17 cellular contexts compared by ENCODE assay signal in genomic region chr10:122232781-122233180, GRCh38. TPM values are rescaled to one million over a fixed set of nuclear protein-coding genes. Genes with fewer than 3 reads are reported as not detected.
DNase-seq lines count a peak whose midpoint lies in the region; ATAC-seq and TF ChIP-seq lines count a peak whose summit lies in the region.
"Had no signal": no experiment of that assay in that cellular context is flagged by ENCODE, and none has a peak within 500 bp of the region (broad histone marks: within the 10 kb centered on the region; RNA-seq: fewer than 3 reads in every experiment).

No MANE protein-coding gene starts in this region.

- no peaks in the 10 kb centered on the region for H3K27me3 Mint-ChIP-seq in brain
- H3K27me3 Mint-ChIP-seq in type B pancreatic cell = no peaks in the 10 kb centered on the region
- H3K27me3 Mint-ChIP-seq: activated B cell treated with CpG ODN at 0.5 μM for 24 hours had no signal

- TF ChIP-seq CTCF in cardiac muscle cell (IDR thresholded peaks at IDR 0.05; ENCODE audit: low read depth, low read length) = no peak
- TF ChIP-seq CTCF in heart right ventricle (IDR thresholded peaks at IDR 0.05) = no peak
- TF ChIP-seq CTCF in brain (conservative IDR thresholded peaks at IDR 0.05) = no peak
- no peak for TF ChIP-seq CTCF in type B pancreatic cell (conservative IDR thresholded peaks at IDR 0.05)

- H3K9me3 Mint-ChIP-seq in brain (no peaks in the 10 kb centered on the region), type B pancreatic cell (no peaks in the 10 kb centered on the region)
- H3K9me3 Mint-ChIP-seq: activated B cell treated with CpG ODN at 0.5 μM for 24 hours; central memory CD8-positive, alpha-beta T cell had no signal

- peaks cover 35% of the 10 kb centered on the region for H3K4me1 Mint-ChIP-seq in brain
- H3K4me1 Mint-ChIP-seq in type B pancreatic cell (ENCODE audit: unreplicated experiment) = peaks cover 59% of the 10 kb centered on the region
- H3K4me1 Mint-ChIP-seq: activated B cell treated with CpG ODN at 0.5 μM for 24 hours; central memory CD8-positive, alpha-beta T cell had no signal

- WGBS in heart right ventricle, 2 donors = 75 to 82% methylated on average over 3 of the region's 3 CpGs

- H3K4me3 ChIP-seq in cardiac muscle cell (no peak overlapping the region), heart right ventricle (no peak overlapping the region)
- H3K4me3 ChIP-seq: lower lobe of right lung, MG63, vagina had no signal

- H3K27ac ChIP-seq in cardiac muscle cell = peak overlapping the region; percentile 72
- no peak overlapping the region for H3K27ac ChIP-seq in heart right ventricle
- H3K27ac ChIP-seq: lower lobe of right lung, vagina had no signal

- H3K36me3 Mint-ChIP-seq in brain (peaks cover 68% of the 10 kb centered on the region), type B pancreatic cell (peaks cover 38% of the 10 kb centered on the region)

- intact Hi-C loops in heart right ventricle (cut with DNase I) = no loop called here

- no peak overlapping the region for H3K4me3 Mint-ChIP-seq in brain
- no peak overlapping the region for H3K4me3 Mint-ChIP-seq in type B pancreatic cell
- H3K4me3 Mint-ChIP-seq: activated B cell treated with CpG ODN at 0.5 μM for 24 hours; central memory CD8-positive, alpha-beta T cell had no signal

- H3K27ac Mint-ChIP-seq in brain = peak overlapping the region in 3 of 5 experiments; percentile 73 to 91 (median 80)
- peak overlapping the region; percentile 15 for H3K27ac Mint-ChIP-seq in type B pancreatic cell
- H3K27ac Mint-ChIP-seq: activated B cell treated with CpG ODN at 0.5 μM for 24 hours had no signal

- H3K27me3 ChIP-seq in cardiac muscle cell = no peaks in the 10 kb centered on the region
- H3K27me3 ChIP-seq in heart right ventricle = no peaks in the 10 kb centered on the region
- H3K27me3 ChIP-seq: MG63, vagina had no signal

- H3K4me1 ChIP-seq in cardiac muscle cell (ENCODE audit: low read depth) = peaks cover 19% of the 10 kb centered on the region
- peaks cover 0 to 24% (median 6%) of the 10 kb centered on the region in 9 donors for H3K4me1 ChIP-seq in heart right ventricle
- H3K4me1 ChIP-seq: lower lobe of right lung, vagina had no signal

- H3K9me3 ChIP-seq in cardiac muscle cell (ENCODE audit: low read depth) = no peaks in the 10 kb centered on the region
- no peaks in the 10 kb centered on the region for H3K9me3 ChIP-seq in heart right ventricle
- H3K9me3 ChIP-seq: lower lobe of right lung, MG63, vagina had no signal

- H3K36me3 ChIP-seq in cardiac muscle cell = peaks cover 36% of the 10 kb centered on the region
- H3K36me3 ChIP-seq in heart right ventricle = peaks cover 3 to 94% (median 48%) of the 10 kb centered on the region in 9 donors
- H3K36me3 ChIP-seq: MG63 had no signal

- DNase-seq in cardiac muscle cell (ENCODE audit: low read depth in 1 of 2, low spot score in 1 of 2) = peak in 1 of 2 donors; percentile 78
- no peak for DNase-seq in heart right ventricle
- DNase-seq in iris pigment epithelial cell (ENCODE audit: low read depth) = peak; percentile 92
- DNase-seq in type B pancreatic cell (ENCODE audit: extremely low spot score, unreplicated experiment) = no peak
- DNase-seq in SW480 (ENCODE audit: low spot score) = no peak
- no peak for DNase-seq in 8988T
- DNase-seq: activated B cell treated with CpG ODN at 0.5 μM for 24 hours; Calu3; lower lobe of right lung; MG63; NCI-H226; stimulated activated naive CD4-positive, alpha-beta T cell treated with Interleukin-2 at 50 U/mL for 16 hours had no signal

- ATAC-seq in heart right ventricle = no peak
- no peak for ATAC-seq in activated CD4-positive, CD25-positive, alpha-beta regulatory T cell treated with anti-CD3 and anti-CD28 coated beads, Interleukin-2, amount 50 U/mL, for 24 hours

RNA-seq across cellular contexts. Expression of gene BTBD16, which starts 38.3 kb away (rescaled TPM):
- total RNA-seq in cardiac muscle cell = 0.09 TPM in 1 of 2 replicates, not detected in the other
- 0.16 TPM in 1 of 2 replicates, not detected in the other for polyA plus RNA-seq in cardiac muscle cell
- under 1 TPM in 1 of 10 donors, not detected in 9; 0.76 TPM for total RNA-seq in heart right ventricle
- polyA plus RNA-seq in heart right ventricle = under 1 TPM in 1 of 2 donors, not detected in 1; 0.29 TPM
- 0.97 TPM for polyA plus RNA-seq in brain (ENCODE audit: insufficient read depth, low read depth, low replicate concordance)
- total RNA-seq in type B pancreatic cell (ENCODE audit: low replicate concordance) = 0.29 and 0.46 TPM in 2 replicates
- total RNA-seq: activated B cell treated with CpG ODN at 0.5 μM for 24 hours, skeletal muscle tissue, vagina had no signal
